In genomic region chrX:68287419-68287818, GRCh38 we compare ENCODE assay signal across 17 cellular contexts.
DNase-seq lines count a peak whose midpoint lies in the region; ATAC-seq lines count a peak whose summit lies in the region.
"Had no signal": no experiment of that assay in that cellular context is flagged by ENCODE, and none has a peak within 500 bp of the region (broad histone marks: within the 10 kb centered on the region; RNA-seq: fewer than 3 reads in every experiment).

No MANE protein-coding gene starts in this region.

- H3K36me3 Mint-ChIP-seq in immature natural killer cell: no peaks in the 10 kb centered on the region
- peaks cover 8% of the 10 kb centered on the region for H3K36me3 Mint-ChIP-seq in natural killer cell treated with Interleukin-12 subunit alpha and Interleukin-12 subunit beta and Interleukin-15 and Interleukin-18, amount 100 ng/mL, for 72 hours
- H3K36me3 Mint-ChIP-seq: CD8-positive, alpha-beta T cell had no signal

- ATAC-seq in natural killer cell treated with Interleukin-12 subunit alpha and Interleukin-12 subunit beta and Interleukin-15 and Interleukin-18, amount 100 ng/mL, for 72 hours: peak; percentile 84 to 90
- ATAC-seq in GM18907 (IDR thresholded peaks at IDR 0.05; ENCODE audit: unreplicated experiment): no peak
- ATAC-seq: A549; CD8-positive, alpha-beta T cell had no signal

- H3K4me3 Mint-ChIP-seq in immature natural killer cell: peak overlapping the region; percentile 9 to 77 (median 52)
- H3K4me3 Mint-ChIP-seq in natural killer cell treated with Interleukin-12 subunit alpha and Interleukin-12 subunit beta and Interleukin-15 and Interleukin-18, amount 100 ng/mL, for 72 hours: peak overlapping the region; percentile 70
- H3K4me3 Mint-ChIP-seq: B cell; CD4-positive, alpha-beta T cell; CD8-positive, alpha-beta T cell had no signal

- H3K9me3 Mint-ChIP-seq in immature natural killer cell: peaks cover 0 to 2% (median 0%) of the 10 kb centered on the region in 6 donors
- no peaks in the 10 kb centered on the region for H3K9me3 Mint-ChIP-seq in natural killer cell treated with Interleukin-12 subunit alpha and Interleukin-12 subunit beta and Interleukin-15 and Interleukin-18, amount 100 ng/mL, for 72 hours
- H3K9me3 Mint-ChIP-seq: CD4-positive, alpha-beta T cell; CD8-positive, alpha-beta T cell had no signal

- peak; percentile 3 for DNase-seq in NK-92 treated with Interleukin-12 subunit alpha and Interleukin-12 subunit beta, amount 100 ng/mL, for 24 hours (lab: John Stamatoyannopoulos, UW)
- no peak for DNase-seq in NK-92 (lab: John Stamatoyannopoulos, UW; ENCODE audit: unreplicated experiment)
- DNase-seq in immature natural killer cell: peak; percentile 35 to 49 (median 48)
- DNase-seq in natural killer cell treated with Interleukin-12 subunit alpha and Interleukin-12 subunit beta and Interleukin-15 and Interleukin-18, amount 100 ng/mL, for 72 hours (ENCODE audit: low spot score): no peak
- DNase-seq in NCI-H2107 (lab: John Stamatoyannopoulos, UW): no peak
- DNase-seq: AML-193; CD4-positive, alpha-beta T cell; CD8-positive, alpha-beta T cell; COR-L47; DMS 273 treated with DMSO at 0.1 percent for 48 hours; DMS153; DMS53; DMS79 treated with DMSO at 0.1 percent for 48 hours; GF-D8 had no signal

- H3K27me3 Mint-ChIP-seq in immature natural killer cell (ENCODE audit: low read depth in 3 of 3): peaks cover 5 to 6% (median 5%) of the 10 kb centered on the region in 3 donors
- peaks cover 0 to 6% of the 10 kb centered on the region in 2 donors for H3K27me3 Mint-ChIP-seq in natural killer cell treated with Interleukin-12 subunit alpha and Interleukin-12 subunit beta and Interleukin-15 and Interleukin-18, amount 100 ng/mL, for 72 hours
- H3K27me3 Mint-ChIP-seq: B cell; CD4-positive, alpha-beta T cell had no signal

- H3K4me1 Mint-ChIP-seq in immature natural killer cell: peaks cover 60 to 69% of the 10 kb centered on the region in 2 donors
- peaks cover 45 to 52% of the 10 kb centered on the region in 2 donors for H3K4me1 Mint-ChIP-seq in natural killer cell treated with Interleukin-12 subunit alpha and Interleukin-12 subunit beta and Interleukin-15 and Interleukin-18, amount 100 ng/mL, for 72 hours (ENCODE audit: low read depth in 2 of 2)
- H3K4me1 Mint-ChIP-seq: B cell had no signal

- peak overlapping the region in 4 of 6 donors; percentile 0 to 77 (median 36) for H3K27ac Mint-ChIP-seq in immature natural killer cell
- H3K27ac Mint-ChIP-seq in natural killer cell treated with Interleukin-12 subunit alpha and Interleukin-12 subunit beta and Interleukin-15 and Interleukin-18, amount 100 ng/mL, for 72 hours: peak overlapping the region; percentile 53 to 69
- H3K27ac Mint-ChIP-seq: B cell; CD4-positive, alpha-beta T cell; CD8-positive, alpha-beta T cell had no signal

Comparison
In these comparisons a context has a peak if more than half of its experiments do, and no peak if none do; other contexts are left out.
1. DNase-seq: peak in NK-92 treated with Interleukin-12 subunit alpha and Interleukin-12 subunit beta, amount 100 ng/mL, for 24 hours (single experiment) and immature natural killer cell (3 of 3); none in NK-92 (single experiment), natural killer cell treated with Interleukin-12 subunit alpha and Interleukin-12 subunit beta and Interleukin-15 and Interleukin-18, amount 100 ng/mL, for 72 hours (single experiment) and NCI-H2107 (single experiment).